Comparison of ENCODE assay signal across 1 cellular context in genomic region chr22:27723150-27723549, GRCh38.
TF ChIP-seq lines count a peak whose summit lies in the region.

No MANE protein-coding gene starts in this region.

TF ChIP-seq in HCT116, 20 proteins besides CTCF, POLR2A, EP300 and RAD21 (continued from another document):
- TF ChIP-seq ELF1 (IDR thresholded peaks at IDR 0.05; ENCODE audit: borderline replicate concordance, low read depth) (no peak), CBX3 (IDR thresholded peaks at IDR 0.05; ENCODE audit: low read depth) (no peak), MAX (IDR thresholded peaks at IDR 0.05) (no peak), SIN3A (IDR thresholded peaks at IDR 0.05; ENCODE audit: low read depth) (no peak), FOSL1 (IDR thresholded peaks at IDR 0.05; ENCODE audit: low read depth) (no peak), ZFX (IDR thresholded peaks at IDR 0.05) (no peak), JUND (IDR thresholded peaks at IDR 0.05) (no peak), SP1 (IDR thresholded peaks at IDR 0.05; ENCODE audit: low read depth) (no peak)
